Comparison of ENCODE assay signal across 8 cellular contexts in genomic region chr11:74310857-74311256, GRCh38. TPM values are rescaled to one million over a fixed set of nuclear protein-coding genes. Genes with fewer than 3 reads are reported as not detected.
A peak's percentile ranks its signal among the peaks of the same experiment; 100 is the strongest.
DNase-seq lines count a peak whose midpoint lies in the region; ATAC-seq and TF ChIP-seq lines count a peak whose summit lies in the region.

No MANE protein-coding gene starts in this region.

- H3K36me3 Mint-ChIP-seq in activated CD8-positive, alpha-beta T cell treated with anti-CD3 and anti-CD28 coated beads for 36 hours (ENCODE audit: low read depth), result no peaks in the 10 kb centered on the region

- peaks cover 2% of the 10 kb centered on the region for H3K9me3 Mint-ChIP-seq in activated CD8-positive, alpha-beta T cell treated with anti-CD3 and anti-CD28 coated beads for 36 hours

- intact Hi-C loops in activated CD8-positive, alpha-beta T cell treated with anti-CD3 and anti-CD28 coated beads for 36 hours (cut with micrococcal nuclease), result no loop called here
- intact Hi-C loops in heart right ventricle (cut with DNase I), result no loop called here
- intact Hi-C loops in prostate gland (cut with DNase I), result no loop called here

- H3K27ac Mint-ChIP-seq in activated CD8-positive, alpha-beta T cell treated with anti-CD3 and anti-CD28 coated beads for 36 hours, result no peak overlapping the region

- peak overlapping the region in 8 of 10 donors; percentile 35 to 62 (median 58) for H3K4me3 ChIP-seq in heart right ventricle
- peak overlapping the region; percentile 42 to 44 for H3K4me3 ChIP-seq in prostate gland

- POLR2A ChIA-PET in activated CD8-positive, alpha-beta T cell treated with anti-CD3 and anti-CD28 coated beads for 36 hours (lab: Charles Lee), result no interaction called here

- peaks cover 35% of the 10 kb centered on the region for H3K27me3 Mint-ChIP-seq in activated CD8-positive, alpha-beta T cell treated with anti-CD3 and anti-CD28 coated beads for 36 hours

- H3K27ac ChIP-seq in heart right ventricle (peak overlapping the region in 1 of 10 donors; percentile 26), prostate gland (no peak overlapping the region)

- H3K4me1 ChIP-seq in ES-I3 (ENCODE audit: insufficient read depth, low read length) (no peaks in the 10 kb centered on the region), heart right ventricle (peaks cover 0 to 25% (median 4%) of the 10 kb centered on the region in 9 donors), prostate gland (replicated peaks) (no peaks in the 10 kb centered on the region)

- DNase-seq in activated CD8-positive, alpha-beta T cell treated with anti-CD3 and anti-CD28 coated beads for 36 hours, result no peak
- DNase-seq in heart right ventricle (no peak), prostate gland (ENCODE audit: low spot score) (no peak), H4 (ENCODE audit: low spot score) (no peak)

- ATAC-seq in activated CD8-positive, alpha-beta T cell treated with anti-CD3 and anti-CD28 coated beads for 36 hours, result no peak
- ATAC-seq in heart right ventricle (peak in 3 of 8 donors; percentile 15 to 30 (median 20)), HG03469 (IDR thresholded peaks at IDR 0.05; ENCODE audit: unreplicated experiment) (no peak), HG03097 (IDR thresholded peaks at IDR 0.05; ENCODE audit: low FRiP score, unreplicated experiment) (no peak), GM21528 (IDR thresholded peaks at IDR 0.05; ENCODE audit: low FRiP score, unreplicated experiment) (no peak)

- H3K4me1 Mint-ChIP-seq in activated CD8-positive, alpha-beta T cell treated with anti-CD3 and anti-CD28 coated beads for 36 hours (ENCODE audit: low read depth), result peaks cover 9% of the 10 kb centered on the region

- no peaks in the 10 kb centered on the region for H3K36me3 ChIP-seq in ES-I3 (ENCODE audit: insufficient read depth, low read length)
- H3K36me3 ChIP-seq in heart right ventricle, result no peaks in the 10 kb centered on the region
- no peaks in the 10 kb centered on the region for H3K36me3 ChIP-seq in prostate gland

- H3K27me3 ChIP-seq in heart right ventricle (peaks cover 0 to 24% (median 8%) of the 10 kb centered on the region in 7 donors), prostate gland (replicated peaks; ENCODE audit: insufficient read depth) (no peaks in the 10 kb centered on the region)

- CTCF ChIA-PET in activated CD8-positive, alpha-beta T cell treated with anti-CD3 and anti-CD28 coated beads for 36 hours (lab: Charles Lee), result interaction anchor here (2.0 kb wide), 1 partner anchor 11 kb away, joined by 10 read pairs; no protein-coding TSS in a partner anchor

- peak overlapping the region; percentile 49 for H3K4me3 Mint-ChIP-seq in activated CD8-positive, alpha-beta T cell treated with anti-CD3 and anti-CD28 coated beads for 36 hours

- H3K9ac ChIP-seq in ES-I3 (ENCODE audit: low read depth, low read length), result peak overlapping the region; percentile 56; the same call in 1 of the 2 replicates

- WGBS in heart right ventricle, 2 donors, result 78 to 82% methylated on average over 11 of the region's 11 CpGs
- WGBS in prostate gland, result 64% methylated on average over 8 of the region's 11 CpGs

- no peak for TF ChIP-seq CTCF in activated CD8-positive, alpha-beta T cell treated with anti-CD3 and anti-CD28 coated beads for 36 hours (IDR thresholded peaks at IDR 0.05)
- TF ChIP-seq CTCF in heart right ventricle (IDR thresholded peaks at IDR 0.05) (no peak), prostate gland (IDR thresholded peaks at IDR 0.05) (no peak)

- no peak for TF ChIP-seq POLR2A in prostate gland (IDR thresholded peaks at IDR 0.05)

- H3K9me3 ChIP-seq in ES-I3 (ENCODE audit: control insufficient read depth, insufficient read depth, low read length), result no peaks in the 10 kb centered on the region
- H3K9me3 ChIP-seq in heart right ventricle, result peaks cover 0 to 9% (median 1%) of the 10 kb centered on the region in 11 donors
- H3K9me3 ChIP-seq in prostate gland, result no peaks in the 10 kb centered on the region

RNA-seq across cellular contexts. Expression of gene P4HA3, which starts 0.6 kb away (rescaled TPM):
- total RNA-seq in activated CD8-positive, alpha-beta T cell treated with anti-CD3 and anti-CD28 coated beads for 36 hours, result not detected
- total RNA-seq in heart right ventricle, result under 1 TPM in 4 of 10 donors, not detected in 6; 0.13 to 0.76 (median 0.29) TPM
- polyA plus RNA-seq in heart right ventricle, result under 1 TPM; 0.15 to 0.59 TPM
- total RNA-seq in prostate gland, result 1 to 10 TPM in 1 of 2 donors, under 1 TPM in 1; 0.80 to 1.9 TPM
- 0.17 and 0.27 TPM in 2 replicates for total RNA-seq in H4 (2014; rRNA removed; shearing (Covaris generic))
